ENCODE assay signal across 6 cellular contexts in genomic region chr16:88165040-88165544, GRCh38.
A peak's percentile ranks its signal among the peaks of the same experiment; 100 is the strongest.
DNase-seq lines count a peak whose midpoint lies in the region; ATAC-seq and TF ChIP-seq lines count a peak whose summit lies in the region.
"Not testable (repeated sequence)": the region's sequence is repeated elsewhere in the genome, so short reads cannot be mapped to it uniquely, and the experiment has no call there.

No MANE protein-coding gene starts in this region.

- H3K27ac ChIP-seq in esophagus muscularis mucosa (replicated peaks in 1 of 4) (peak overlapping the region in 3 of 4 donors; percentile 28 to 66 (median 53)), hepatocyte (peak overlapping the region; percentile 72)

- peak; percentile 38 for DNase-seq in activated CD8-positive, alpha-beta memory T cell treated with anti-CD3 and anti-CD28 coated beads, Interleukin-2, amount 10 ng/mL, durations not matched to agents 7 days and 5 days
- DNase-seq in esophagus muscularis mucosa (ENCODE audit: extremely low spot score); hepatocyte (ENCODE audit: low spot score): not testable (repeated sequence)
- peak in 1 of 2 experiments; percentile 36 for DNase-seq in mesothelial cell of epicardium (ENCODE audit: low spot score in 2 of 2, unreplicated experiment in 2 of 2)
- DNase-seq in sciatic nerve (ENCODE audit: low spot score): peak; percentile 34
- DNase-seq in type B pancreatic cell (ENCODE audit: extremely low spot score, unreplicated experiment): peak; percentile 59

- not testable (repeated sequence) for H3K27me3 Mint-ChIP-seq in activated CD8-positive, alpha-beta memory T cell treated with anti-CD3 and anti-CD28 coated beads, Interleukin-2, amount 10 ng/mL, durations not matched to agents 7 days and 5 days; mesothelial cell of epicardium (ENCODE audit: low read depth); type B pancreatic cell

- peaks cover 0 to 48% (median 35%) of the 10 kb centered on the region in 4 donors for H3K4me1 ChIP-seq in esophagus muscularis mucosa
- H3K4me1 ChIP-seq in hepatocyte (ENCODE audit: insufficient read depth): not testable (repeated sequence)

- not testable (repeated sequence) for H4K20me1 ChIP-seq in hepatocyte (ENCODE audit: insufficient read depth, poor library complexity, severe bottlenecking)

- ATAC-seq in activated CD8-positive, alpha-beta memory T cell treated with anti-CD3 and anti-CD28 coated beads, Interleukin-2, amount 10 ng/mL, durations not matched to agents 7 days and 5 days; sciatic nerve: not testable (repeated sequence)

- intact Hi-C loops in esophagus muscularis mucosa (cut with DNase I); sciatic nerve (cut with DNase I): not testable (repeated sequence)

- TF ChIP-seq POLR2A in esophagus muscularis mucosa (IDR thresholded peaks at IDR 0.05; ENCODE audit: low read depth): not testable (repeated sequence)

- H3K27me3 ChIP-seq in esophagus muscularis mucosa, hepatocyte: not testable (repeated sequence)

- not testable (repeated sequence) for H3K9me3 Mint-ChIP-seq in activated CD8-positive, alpha-beta memory T cell treated with anti-CD3 and anti-CD28 coated beads, Interleukin-2, amount 10 ng/mL, durations not matched to agents 7 days and 5 days (ENCODE audit: low read depth); mesothelial cell of epicardium; type B pancreatic cell

- TF ChIP-seq EP300 in esophagus muscularis mucosa (IDR thresholded peaks at IDR 0.05): not testable (repeated sequence)

- TF ChIP-seq CTCF in esophagus muscularis mucosa (IDR thresholded peaks at IDR 0.05); hepatocyte (IDR thresholded peaks at IDR 0.05; ENCODE audit: poor library complexity); mesothelial cell of epicardium (IDR thresholded peaks at IDR 0.05; ENCODE audit: unreplicated experiment); type B pancreatic cell (conservative IDR thresholded peaks at IDR 0.05): not testable (repeated sequence)

- not testable (repeated sequence) for H3K36me3 Mint-ChIP-seq in activated CD8-positive, alpha-beta memory T cell treated with anti-CD3 and anti-CD28 coated beads, Interleukin-2, amount 10 ng/mL, durations not matched to agents 7 days and 5 days; mesothelial cell of epicardium; type B pancreatic cell

- H3K27ac Mint-ChIP-seq in activated CD8-positive, alpha-beta memory T cell treated with anti-CD3 and anti-CD28 coated beads, Interleukin-2, amount 10 ng/mL, durations not matched to agents 7 days and 5 days; type B pancreatic cell: not testable (repeated sequence)
- H3K27ac Mint-ChIP-seq in mesothelial cell of epicardium: peak overlapping the region; percentile 90

- not testable (repeated sequence) for H3K36me3 ChIP-seq in esophagus muscularis mucosa; hepatocyte (replicated peaks; ENCODE audit: insufficient read depth, low read depth)

- not testable (repeated sequence) for H3K9me3 ChIP-seq in esophagus muscularis mucosa; hepatocyte (ENCODE audit: low read depth)

- H3K4me1 Mint-ChIP-seq in activated CD8-positive, alpha-beta memory T cell treated with anti-CD3 and anti-CD28 coated beads, Interleukin-2, amount 10 ng/mL, durations not matched to agents 7 days and 5 days; type B pancreatic cell (ENCODE audit: unreplicated experiment): not testable (repeated sequence)
- peaks cover 40% of the 10 kb centered on the region for H3K4me1 Mint-ChIP-seq in mesothelial cell of epicardium

- 82% methylated on average over 1 of the region's 9 CpGs for WGBS in esophagus muscularis mucosa
- 87% methylated on average over 9 of the region's 9 CpGs for WGBS in hepatocyte (ENCODE audit: low lambda C conversion rate, missing lambda C conversion rate)

- CTCF ChIA-PET in activated CD8-positive, alpha-beta memory T cell treated with anti-CD3 and anti-CD28 coated beads, Interleukin-2, amount 10 ng/mL, durations not matched to agents 7 days and 5 days (lab: Charles Lee): not testable (repeated sequence)

- H3K4me2 ChIP-seq in hepatocyte: not testable (repeated sequence)

- not testable (repeated sequence) for H3K9me2 ChIP-seq in hepatocyte (replicated peaks; ENCODE audit: insufficient read depth)

- not testable (repeated sequence) for H3K4me3 Mint-ChIP-seq in activated CD8-positive, alpha-beta memory T cell treated with anti-CD3 and anti-CD28 coated beads, Interleukin-2, amount 10 ng/mL, durations not matched to agents 7 days and 5 days; mesothelial cell of epicardium; type B pancreatic cell

- H3K79me2 ChIP-seq in hepatocyte: not testable (repeated sequence)

- not testable (repeated sequence) for H3K4me3 ChIP-seq in esophagus muscularis mucosa, hepatocyte

- not testable (repeated sequence) for H2AFZ ChIP-seq in hepatocyte
